ENCODE assay signal across 2 cellular contexts in the genomic region with DNA sequence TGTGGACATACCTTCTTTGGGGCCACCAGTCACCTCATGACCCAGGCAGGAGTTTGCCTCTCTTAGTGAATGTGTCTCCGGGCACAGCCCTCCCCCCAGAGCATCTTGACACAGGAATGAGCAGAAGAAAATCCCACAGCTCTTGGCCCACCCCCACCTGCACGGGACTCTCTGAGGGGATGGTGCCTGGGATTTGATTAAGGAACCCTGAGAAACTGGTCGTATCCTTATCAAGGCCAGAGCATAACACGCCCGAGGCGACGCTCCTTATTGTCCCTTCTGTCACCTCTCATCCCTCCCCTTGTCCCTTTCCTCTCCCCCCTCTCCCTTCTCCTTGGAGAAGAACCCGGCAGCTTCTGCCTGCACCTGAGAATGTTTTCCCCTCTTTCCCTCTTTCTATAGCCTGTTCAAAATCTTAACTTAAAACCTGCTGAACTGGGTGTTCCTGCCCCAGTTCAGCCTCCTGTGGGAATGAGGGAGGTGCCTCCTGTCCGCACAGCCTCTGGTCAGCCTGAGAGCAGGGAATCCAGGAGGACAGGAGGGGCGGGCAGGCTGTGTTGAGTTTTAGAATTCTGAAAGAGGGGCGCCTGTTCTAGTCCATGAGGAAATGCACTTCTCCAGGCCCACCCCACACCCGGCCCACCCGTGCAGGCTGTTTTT.
TF ChIP-seq lines count a peak whose summit lies in the region.

No MANE protein-coding gene starts in this region.

TF ChIP-seq in GM23338, 12 proteins besides CTCF, POLR2A, EP300 and RAD21 (continues in another document):
- TF ChIP-seq EZH2phosphoT487 (IDR thresholded peaks at IDR 0.05; ENCODE audit: unreplicated experiment) (no peak), POLR2AphosphoS5 (IDR thresholded peaks at IDR 0.05; ENCODE audit: low read depth) (no peak), ZNF114 (CRISPR knock-in tag; IDR thresholded peaks at IDR 0.05) (no peak), CREB1 (CRISPR knock-in tag; IDR thresholded peaks at IDR 0.05; ENCODE audit: low read depth) (no peak), JUNB (IDR thresholded peaks at IDR 0.05; ENCODE audit: unreplicated experiment) (no peak), NANOG (IDR thresholded peaks at IDR 0.05; ENCODE audit: borderline replicate concordance) (no peak), EZH2 (IDR thresholded peaks at IDR 0.05; ENCODE audit: low read depth, unreplicated experiment) (no peak), STAT1 (IDR thresholded peaks at IDR 0.05; ENCODE audit: unreplicated experiment) (no peak), ZNF331 (CRISPR knock-in tag; IDR thresholded peaks at IDR 0.05; ENCODE audit: low read depth) (no peak)
- TF ChIP-seq, protein P1, sequence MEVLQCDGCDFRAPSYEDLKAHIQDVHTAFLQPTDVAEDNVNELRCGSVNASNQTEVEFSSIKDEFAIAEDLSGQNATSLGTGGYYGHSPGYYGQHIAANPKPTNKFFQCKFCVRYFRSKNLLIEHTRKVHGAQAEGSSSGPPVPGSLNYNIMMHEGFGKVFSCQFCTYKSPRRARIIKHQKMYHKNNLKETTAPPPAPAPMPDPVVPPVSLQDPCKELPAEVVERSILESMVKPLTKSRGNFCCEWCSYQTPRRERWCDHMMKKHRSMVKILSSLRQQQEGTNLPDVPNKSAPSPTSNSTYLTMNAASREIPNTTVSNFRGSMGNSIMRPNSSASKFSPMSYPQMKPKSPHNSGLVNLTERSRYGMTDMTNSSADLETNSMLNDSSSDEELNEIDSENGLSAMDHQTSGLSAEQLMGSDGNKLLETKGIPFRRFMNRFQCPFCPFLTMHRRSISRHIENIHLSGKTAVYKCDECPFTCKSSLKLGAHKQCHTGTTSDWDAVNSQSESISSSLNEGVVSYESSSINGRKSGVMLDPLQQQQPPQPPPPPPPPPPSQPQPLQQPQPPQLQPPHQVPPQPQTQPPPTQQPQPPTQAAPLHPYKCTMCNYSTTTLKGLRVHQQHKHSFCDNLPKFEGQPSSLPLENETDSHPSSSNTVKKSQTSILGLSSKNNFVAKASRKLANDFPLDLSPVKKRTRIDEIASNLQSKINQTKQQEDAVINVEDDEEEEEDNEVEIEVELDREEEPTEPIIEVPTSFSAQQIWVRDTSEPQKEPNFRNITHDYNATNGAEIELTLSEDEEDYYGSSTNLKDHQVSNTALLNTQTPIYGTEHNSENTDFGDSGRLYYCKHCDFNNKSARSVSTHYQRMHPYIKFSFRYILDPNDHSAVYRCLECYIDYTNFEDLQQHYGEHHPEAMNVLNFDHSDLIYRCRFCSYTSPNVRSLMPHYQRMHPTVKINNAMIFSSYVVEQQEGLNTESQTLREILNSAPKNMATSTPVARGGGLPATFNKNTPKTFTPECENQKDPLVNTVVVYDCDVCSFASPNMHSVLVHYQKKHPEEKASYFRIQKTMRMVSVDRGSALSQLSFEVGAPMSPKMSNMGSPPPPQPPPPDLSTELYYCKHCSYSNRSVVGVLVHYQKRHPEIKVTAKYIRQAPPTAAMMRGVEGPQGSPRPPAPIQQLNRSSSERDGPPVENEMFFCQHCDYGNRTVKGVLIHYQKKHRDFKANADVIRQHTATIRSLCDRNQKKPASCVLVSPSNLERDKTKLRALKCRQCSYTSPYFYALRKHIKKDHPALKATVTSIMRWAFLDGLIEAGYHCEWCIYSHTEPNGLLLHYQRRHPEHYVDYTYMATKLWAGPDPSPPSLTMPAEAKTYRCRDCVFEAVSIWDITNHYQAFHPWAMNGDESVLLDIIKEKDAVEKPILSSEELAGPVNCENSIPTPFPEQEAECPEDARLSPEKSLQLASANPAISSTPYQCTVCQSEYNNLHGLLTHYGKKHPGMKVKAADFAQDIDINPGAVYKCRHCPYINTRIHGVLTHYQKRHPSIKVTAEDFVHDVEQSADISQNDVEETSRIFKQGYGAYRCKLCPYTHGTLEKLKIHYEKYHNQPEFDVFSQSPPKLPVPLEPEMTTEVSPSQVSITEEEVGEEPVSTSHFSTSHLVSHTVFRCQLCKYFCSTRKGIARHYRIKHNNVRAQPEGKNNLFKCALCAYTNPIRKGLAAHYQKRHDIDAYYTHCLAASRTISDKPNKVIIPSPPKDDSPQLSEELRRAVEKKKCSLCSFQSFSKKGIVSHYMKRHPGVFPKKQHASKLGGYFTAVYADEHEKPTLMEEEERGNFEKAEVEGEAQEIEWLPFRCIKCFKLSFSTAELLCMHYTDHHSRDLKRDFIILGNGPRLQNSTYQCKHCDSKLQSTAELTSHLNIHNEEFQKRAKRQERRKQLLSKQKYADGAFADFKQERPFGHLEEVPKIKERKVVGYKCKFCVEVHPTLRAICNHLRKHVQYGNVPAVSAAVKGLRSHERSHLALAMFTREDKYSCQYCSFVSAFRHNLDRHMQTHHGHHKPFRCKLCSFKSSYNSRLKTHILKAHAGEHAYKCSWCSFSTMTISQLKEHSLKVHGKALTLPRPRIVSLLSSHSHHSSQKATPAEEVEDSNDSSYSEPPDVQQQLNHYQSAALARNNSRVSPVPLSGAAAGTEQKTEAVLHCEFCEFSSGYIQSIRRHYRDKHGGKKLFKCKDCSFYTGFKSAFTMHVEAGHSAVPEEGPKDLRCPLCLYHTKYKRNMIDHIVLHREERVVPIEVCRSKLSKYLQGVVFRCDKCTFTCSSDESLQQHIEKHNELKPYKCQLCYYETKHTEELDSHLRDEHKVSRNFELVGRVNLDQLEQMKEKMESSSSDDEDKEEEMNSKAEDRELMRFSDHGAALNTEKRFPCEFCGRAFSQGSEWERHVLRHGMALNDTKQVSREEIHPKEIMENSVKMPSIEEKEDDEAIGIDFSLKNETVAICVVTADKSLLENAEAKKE (CRISPR knock-in tag; IDR thresholded peaks at IDR 0.05), result no peak
- TF ChIP-seq, protein P2, sequence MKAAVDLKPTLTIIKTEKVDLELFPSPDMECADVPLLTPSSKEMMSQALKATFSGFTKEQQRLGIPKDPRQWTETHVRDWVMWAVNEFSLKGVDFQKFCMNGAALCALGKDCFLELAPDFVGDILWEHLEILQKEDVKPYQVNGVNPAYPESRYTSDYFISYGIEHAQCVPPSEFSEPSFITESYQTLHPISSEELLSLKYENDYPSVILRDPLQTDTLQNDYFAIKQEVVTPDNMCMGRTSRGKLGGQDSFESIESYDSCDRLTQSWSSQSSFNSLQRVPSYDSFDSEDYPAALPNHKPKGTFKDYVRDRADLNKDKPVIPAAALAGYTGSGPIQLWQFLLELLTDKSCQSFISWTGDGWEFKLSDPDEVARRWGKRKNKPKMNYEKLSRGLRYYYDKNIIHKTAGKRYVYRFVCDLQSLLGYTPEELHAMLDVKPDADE (IDR thresholded peaks at IDR 0.05), result no peak

TF ChIP-seq in H1, 55 proteins besides CTCF, POLR2A, EP300 and RAD21:
- TF ChIP-seq TAF1 (IDR thresholded peaks at IDR 0.05; ENCODE audit: low read depth, low read length) (no peak), PHF8 (conservative IDR thresholded peaks at IDR 0.05; ENCODE audit: low read depth, low read length) (no peak), NANOG (IDR thresholded peaks at IDR 0.05; ENCODE audit: insufficient read depth, low read depth, low read length, poor library complexity, severe bottlenecking) (no peak), TBP (IDR thresholded peaks at IDR 0.05; ENCODE audit: low read depth, low read length) (no peak)
- TF ChIP-seq, protein P3, sequence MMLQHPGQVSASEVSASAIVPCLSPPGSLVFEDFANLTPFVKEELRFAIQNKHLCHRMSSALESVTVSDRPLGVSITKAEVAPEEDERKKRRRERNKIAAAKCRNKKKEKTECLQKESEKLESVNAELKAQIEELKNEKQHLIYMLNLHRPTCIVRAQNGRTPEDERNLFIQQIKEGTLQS (IDR thresholded peaks at IDR 0.05; ENCODE audit: insufficient read depth, low read depth, low read length), result no peak
